In the genomic region with DNA sequence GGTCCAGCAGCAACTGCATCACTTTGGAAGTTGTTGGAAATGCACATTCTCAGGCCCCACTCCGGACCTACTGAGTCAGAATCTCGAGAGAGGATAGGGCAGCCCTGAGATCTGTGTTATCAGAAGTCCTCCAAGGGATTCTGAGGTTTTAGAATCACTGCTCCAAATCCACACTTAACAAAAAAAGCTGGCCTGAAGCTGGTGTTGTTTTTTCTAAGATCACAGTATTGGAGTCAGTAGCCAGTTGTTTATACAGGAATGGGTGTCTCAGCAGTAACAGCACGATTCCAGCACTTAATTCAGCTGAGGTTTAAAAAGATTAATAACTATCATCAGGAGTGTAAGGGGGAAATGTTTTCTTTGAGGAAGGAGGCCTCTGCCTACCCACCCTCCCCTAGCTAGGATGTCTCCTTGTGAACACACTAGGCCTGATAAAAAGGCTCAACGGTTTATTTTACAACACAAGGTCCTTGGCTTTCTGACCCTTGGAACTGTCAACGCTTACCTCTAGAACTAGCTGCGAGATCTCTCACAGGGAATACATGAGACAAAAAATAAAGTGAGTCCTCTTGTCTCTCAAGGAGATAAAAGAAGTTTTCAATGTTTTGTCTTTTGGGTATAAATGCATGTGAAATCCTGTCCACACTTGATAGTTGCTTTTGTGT, we compare ENCODE assay signal across 15 cellular contexts.
DNase-seq lines count a peak whose midpoint lies in the region; ATAC-seq and TF ChIP-seq lines count a peak whose summit lies in the region.
"Had no signal": no experiment of that assay in that cellular context is flagged by ENCODE, and none has a peak within 500 bp of the region (broad histone marks: within the 10 kb centered on the region; RNA-seq: fewer than 3 reads in every experiment).

No MANE protein-coding gene starts in this region.

- H3K4me3 Mint-ChIP-seq in type B pancreatic cell: no peak overlapping the region

- 64% methylated on average over 6 of the region's 6 CpGs for WGBS in esophagus muscularis mucosa

- H4K20me1 ChIP-seq in Loucy (ENCODE audit: insufficient read depth, low read length, poor library complexity, severe bottlenecking): no peaks in the 10 kb centered on the region

- H3K27me3 ChIP-seq in Loucy (ENCODE audit: insufficient read depth, low read length, poor library complexity, severe bottlenecking) (no peaks in the 10 kb centered on the region), esophagus muscularis mucosa (no peaks in the 10 kb centered on the region)
- H3K27me3 ChIP-seq: SJSA1 had no signal

- no peak overlapping the region for H3K9ac ChIP-seq in Loucy (ENCODE audit: low read depth, low read length, poor library complexity, severe bottlenecking)

- no peaks in the 10 kb centered on the region for H3K79me2 ChIP-seq in Loucy (ENCODE audit: insufficient read depth, low read length)

- intact Hi-C loops in esophagus muscularis mucosa (cut with DNase I): no loop called here

- H3K4me1 Mint-ChIP-seq in type B pancreatic cell (ENCODE audit: unreplicated experiment): peaks cover 38% of the 10 kb centered on the region

- H3K36me3 ChIP-seq in Loucy (ENCODE audit: insufficient read depth, low read length) (no peaks in the 10 kb centered on the region), esophagus muscularis mucosa (no peaks in the 10 kb centered on the region)
- H3K36me3 ChIP-seq: SJSA1 had no signal

- H3K9me2 ChIP-seq in Loucy (replicated peaks; ENCODE audit: low read depth, low read length): no peaks in the 10 kb centered on the region; the same call in 1 of the 2 replicates

- H3K4me1 ChIP-seq in Loucy (ENCODE audit: insufficient read depth, low read length, poor library complexity, severe bottlenecking) (peaks cover 73% of the 10 kb centered on the region), esophagus muscularis mucosa (peaks cover 10 to 21% (median 18%) of the 10 kb centered on the region in 4 donors)
- H3K4me1 ChIP-seq: SJSA1 had no signal

- no peaks in the 10 kb centered on the region for H3K9me3 ChIP-seq in Loucy (ENCODE audit: insufficient read depth, low read depth, low read length)
- peaks cover 0 to 3% (median 0%) of the 10 kb centered on the region in 4 donors for H3K9me3 ChIP-seq in esophagus muscularis mucosa
- H3K9me3 ChIP-seq: SJSA1 had no signal

- H3K4me2 ChIP-seq in Loucy (ENCODE audit: low read depth, low read length, poor library complexity, severe bottlenecking): no peak overlapping the region

- peaks cover 13% of the 10 kb centered on the region for H3K27me3 Mint-ChIP-seq in type B pancreatic cell

- TF ChIP-seq CTCF in C4-2B (conservative IDR thresholded peaks at IDR 0.05): no peak
- no peak for TF ChIP-seq CTCF in Loucy (conservative IDR thresholded peaks at IDR 0.05; ENCODE audit: low read length)
- no peak for TF ChIP-seq CTCF in type B pancreatic cell (conservative IDR thresholded peaks at IDR 0.05)
- no peak for TF ChIP-seq CTCF in esophagus muscularis mucosa (IDR thresholded peaks at IDR 0.05)

- H3K4me3 ChIP-seq in Loucy (ENCODE audit: low read length, poor library complexity, severe bottlenecking) (no peak overlapping the region), esophagus muscularis mucosa (no peak overlapping the region)
- H3K4me3 ChIP-seq: SJSA1 had no signal

- no peaks in the 10 kb centered on the region for H3F3A ChIP-seq in Loucy (ENCODE audit: low read depth)

- H3K36me3 Mint-ChIP-seq in type B pancreatic cell: no peaks in the 10 kb centered on the region

- peak overlapping the region; percentile 19 for H3K27ac Mint-ChIP-seq in type B pancreatic cell

- TF ChIP-seq EP300 in esophagus muscularis mucosa (IDR thresholded peaks at IDR 0.05): no peak

- H3K27ac ChIP-seq in C4-2B: peak overlapping the region; percentile 48
- H3K27ac ChIP-seq in esophagus muscularis mucosa (replicated peaks in 1 of 4): no peak overlapping the region
- H3K27ac ChIP-seq: SJSA1 had no signal

- no peak for ATAC-seq in HG03045 (IDR thresholded peaks at IDR 0.05; ENCODE audit: unreplicated experiment)
- ATAC-seq in HG03342 (IDR thresholded peaks at IDR 0.05; ENCODE audit: unreplicated experiment): no peak

- TF ChIP-seq POLR2A in esophagus muscularis mucosa (IDR thresholded peaks at IDR 0.05; ENCODE audit: low read depth): no peak

- H3K9me3 Mint-ChIP-seq in type B pancreatic cell: peaks cover 6% of the 10 kb centered on the region

- peak; percentile 60 for DNase-seq in left kidney (ENCODE audit: low read depth, low spot score)
- DNase-seq in type B pancreatic cell (ENCODE audit: extremely low spot score, unreplicated experiment): no peak
- no peak for DNase-seq in esophagus muscularis mucosa (ENCODE audit: extremely low spot score)
- DNase-seq: Karpas-422, NCI-H1417, NCI-H1694 treated with DMSO at 0.1 percent for 48 hours, NCI-H2081 treated with DMSO at 0.1 percent for 48 hours, NCI-H2171 treated with DMSO at 0.1 percent for 48 hours, NCI-H524 treated with DMSO at 0.1 percent for 48 hours, OCI-M1 had no signal

- H2AFZ ChIP-seq in Loucy (ENCODE audit: low read length): 0 out of 2 replicates have a peak overlapping the region, but pooled peaks have one; percentile 0
